In the genomic region with DNA sequence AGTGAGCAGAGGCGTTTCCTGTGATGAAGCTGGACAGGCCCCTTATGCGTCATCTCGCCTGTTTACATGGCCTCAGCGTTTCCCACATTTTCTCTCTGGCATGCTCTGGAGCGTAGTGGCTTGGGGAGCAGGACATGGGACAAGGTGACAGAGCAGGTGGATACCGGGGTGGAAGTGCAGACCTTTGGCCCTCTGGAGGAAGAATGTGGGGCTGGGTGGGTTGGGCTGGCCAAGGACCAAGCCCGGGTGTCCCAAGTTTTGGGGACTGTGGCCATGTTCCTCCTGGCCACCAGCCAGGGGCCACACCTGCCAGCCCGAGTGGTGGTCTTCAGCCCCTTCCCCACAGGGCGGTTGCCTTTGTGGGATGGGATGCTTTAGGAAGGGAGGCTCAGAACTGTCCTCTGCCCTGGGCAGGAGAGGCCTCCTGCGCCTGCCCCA, we compare ENCODE assay signal across 17 cellular contexts.
DNase-seq lines count a peak whose midpoint lies in the region; ATAC-seq, FAIRE-seq and TF ChIP-seq lines count a peak whose summit lies in the region.
"Had no signal": no experiment of that assay in that cellular context is flagged by ENCODE, and none has a peak within 500 bp of the region (broad histone marks: within the 10 kb centered on the region; RNA-seq: fewer than 3 reads in every experiment).

No MANE protein-coding gene starts in this region.

- no peak overlapping the region for H3K9ac ChIP-seq in colonic mucosa (ENCODE audit: low read depth in 2 of 2, low read length in 2 of 2)

- H3K36me3 Mint-ChIP-seq in activated CD8-positive, alpha-beta T cell treated with anti-CD3 and anti-CD28 coated beads for 36 hours (ENCODE audit: low read depth): no peaks in the 10 kb centered on the region

- intact Hi-C loops in colonic mucosa (cut with DNase I) (no loop called here), testis (cut with DNase I; ENCODE audit: low total_unique reads) (no loop called here)
- intact Hi-C loops in activated CD8-positive, alpha-beta T cell treated with anti-CD3 and anti-CD28 coated beads for 36 hours (cut with micrococcal nuclease): no loop called here

- no peaks in the 10 kb centered on the region for H3K4me1 ChIP-seq in colonic mucosa
- H3K4me1 ChIP-seq in testis: peaks cover 1% of the 10 kb centered on the region

- no peak overlapping the region for H3K27ac Mint-ChIP-seq in activated CD8-positive, alpha-beta T cell treated with anti-CD3 and anti-CD28 coated beads for 36 hours

- no peaks in the 10 kb centered on the region for H3K36me3 ChIP-seq in colonic mucosa
- H3K36me3 ChIP-seq in testis (ENCODE audit: low read depth, missing control alignments): no peaks in the 10 kb centered on the region
- H3K36me3 ChIP-seq: Peyer's patch had no signal

- H3K9me3 ChIP-seq in colonic mucosa (no peaks in the 10 kb centered on the region), testis (no peaks in the 10 kb centered on the region)
- H3K9me3 ChIP-seq: Peyer's patch had no signal

- WGBS in testis, 2 donors: 92 to 95% methylated on average over 8 to 10 of the region's 10 CpGs

- ATAC-seq in activated CD8-positive, alpha-beta T cell treated with anti-CD3 and anti-CD28 coated beads for 36 hours: no peak

- CTCF ChIA-PET in activated CD8-positive, alpha-beta T cell treated with anti-CD3 and anti-CD28 coated beads for 36 hours (lab: Charles Lee): no interaction called here

- no peaks in the 10 kb centered on the region for H3K27me3 ChIP-seq in colonic mucosa
- no peaks in the 10 kb centered on the region for H3K27me3 ChIP-seq in testis
- H3K27me3 ChIP-seq: Peyer's patch had no signal

- POLR2A ChIA-PET in activated CD8-positive, alpha-beta T cell treated with anti-CD3 and anti-CD28 coated beads for 36 hours (lab: Charles Lee): no interaction called here

- H3K9me3 Mint-ChIP-seq in activated CD8-positive, alpha-beta T cell treated with anti-CD3 and anti-CD28 coated beads for 36 hours: no peaks in the 10 kb centered on the region

- TF ChIP-seq CTCF in colonic mucosa (IDR thresholded peaks at IDR 0.05) (no peak), testis (IDR thresholded peaks at IDR 0.05) (no peak)
- no peak for TF ChIP-seq CTCF in activated CD8-positive, alpha-beta T cell treated with anti-CD3 and anti-CD28 coated beads for 36 hours (IDR thresholded peaks at IDR 0.05)

- no peak for TF ChIP-seq POLR2A in testis (IDR thresholded peaks at IDR 0.05)
- TF ChIP-seq POLR2A in H54 (IDR thresholded peaks at IDR 0.05; ENCODE audit: low read depth, low read length): no peak

- FAIRE-seq in H54 (lab: Jason Lieb, UNC): no peak
- FAIRE-seq: A204.1 had no signal

- H3K4me1 Mint-ChIP-seq in activated CD8-positive, alpha-beta T cell treated with anti-CD3 and anti-CD28 coated beads for 36 hours (ENCODE audit: low read depth): no peaks in the 10 kb centered on the region

- H3K4me3 ChIP-seq in colonic mucosa (no peak overlapping the region), testis (no peak overlapping the region)
- H3K4me3 ChIP-seq: Peyer's patch had no signal

- peak; percentile 12 for DNase-seq in activated CD8-positive, alpha-beta memory T cell treated with anti-CD3 and anti-CD28 coated beads, Interleukin-2, amount 50 U/mL, for 48 hours
- no peak for DNase-seq in activated CD8-positive, alpha-beta memory T cell treated with anti-CD3 and anti-CD28 coated beads for 24 hours
- DNase-seq in colonic mucosa (peak; percentile 12), mesenteric fat pad (ENCODE audit: low spot score) (peak; percentile 86), testis (peak; percentile 7), H54 (ENCODE audit: insufficient read length, low spot score) (no peak), NAMALWA (ENCODE audit: low spot score) (no peak)
- DNase-seq in activated CD8-positive, alpha-beta T cell treated with anti-CD3 and anti-CD28 coated beads for 36 hours: no peak
- DNase-seq: DMS153, EL, Kasumi-1, NCI-H2029, NCI-H2171 treated with DMSO at 0.1 percent for 48 hours, NCI-H510A had no signal

- H3K27me3 Mint-ChIP-seq in activated CD8-positive, alpha-beta T cell treated with anti-CD3 and anti-CD28 coated beads for 36 hours: no peaks in the 10 kb centered on the region

- no peak overlapping the region for H3K27ac ChIP-seq in colonic mucosa
- no peak overlapping the region for H3K27ac ChIP-seq in testis
- H3K27ac ChIP-seq: C4-2B, Peyer's patch had no signal

- no peak overlapping the region for H3K4me3 Mint-ChIP-seq in activated CD8-positive, alpha-beta T cell treated with anti-CD3 and anti-CD28 coated beads for 36 hours

Comparison
In these comparisons a context has a peak if more than half of its experiments do, and no peak if none do; other contexts are left out.
1. DNase-seq: peak in activated CD8-positive, alpha-beta memory T cell treated with anti-CD3 and anti-CD28 coated beads, Interleukin-2, amount 50 U/mL, for 48 hours (single experiment), colonic mucosa (single experiment), mesenteric fat pad (single experiment) and testis (single experiment); none in activated CD8-positive, alpha-beta memory T cell treated with anti-CD3 and anti-CD28 coated beads for 24 hours (single experiment), H54 (single experiment), NAMALWA (single experiment) and activated CD8-positive, alpha-beta T cell treated with anti-CD3 and anti-CD28 coated beads for 36 hours (single experiment).